Comparison of ENCODE assay signal across 23 cellular contexts in genomic region chr3:46401579-46401978, GRCh38. TPM values are rescaled to one million over a fixed set of nuclear protein-coding genes. Genes with fewer than 3 reads are reported as not detected.
A peak's percentile ranks its signal among the peaks of the same experiment; 100 is the strongest.
DNase-seq lines count a peak whose midpoint lies in the region; ATAC-seq, FAIRE-seq and TF ChIP-seq lines count a peak whose summit lies in the region.
"Had no signal": no experiment of that assay in that cellular context is flagged by ENCODE, and none has a peak within 500 bp of the region (broad histone marks: within the 10 kb centered on the region; RNA-seq: fewer than 3 reads in every experiment).

No MANE protein-coding gene starts in this region.

- H3K9me3 ChIP-seq in H1 (ENCODE audit: insufficient read depth in 2 of 2, low read depth in 1 of 2, low read length in 1 of 2) = no peaks in the 10 kb centered on the region
- H3K9me3 ChIP-seq: A549, Caco-2 had no signal

- 0 out of 7 replicates have a peak, but pooled peaks cover 0 to 2% (median 0%) of the 10 kb centered on the region in 4 experiments for H3K4me1 ChIP-seq in H1 (replicated peaks in 1 of 4; ENCODE audit: control insufficient read depth in 3 of 4, insufficient read depth in 4 of 4, low read length in 3 of 4)
- H3K4me1 ChIP-seq: A549 had no signal

- no peak overlapping the region for H3K18ac ChIP-seq in H1 (ENCODE audit: extremely low read depth, low read length)

- TF ChIP-seq RAD21 in H1 (IDR thresholded peaks at IDR 0.05 in 1 of 2, conservative IDR thresholded peaks at IDR 0.05 in 1 of 2; ENCODE audit: low read depth in 2 of 2, low read length in 2 of 2) = no peak

- H2AK5ac ChIP-seq in H1 (ENCODE audit: low read depth, low read length) = no peak overlapping the region

- no peak for TF ChIP-seq POLR2A in H1 (IDR thresholded peaks at IDR 0.05; ENCODE audit: control extremely low read depth in 1 of 2, low read depth in 2 of 2, low read length in 2 of 2)

- no peak overlapping the region for H3K4me3 ChIP-seq in H1 (ENCODE audit: extremely low read depth in 1 of 4, insufficient read depth in 2 of 4, low read depth in 3 of 4, low read length in 4 of 4)
- H3K4me3 ChIP-seq: A549; BLaER1 treated with 17β-estradiol and CSF1 and Interleukin-3, amounts not matched to agents 10 nM and 100 nM had no signal

- no peaks in the 10 kb centered on the region for H3K36me3 Mint-ChIP-seq in natural killer cell treated with Interleukin-12 subunit alpha and Interleukin-12 subunit beta and Interleukin-15 and Interleukin-18, amount 100 ng/mL, for 72 hours
- H3K36me3 Mint-ChIP-seq in natural killer cell = no peaks in the 10 kb centered on the region
- H3K36me3 Mint-ChIP-seq: CD8-positive, alpha-beta T cell had no signal

- H2AFZ ChIP-seq in H1 (ENCODE audit: low read length) = no peak overlapping the region

- no peak overlapping the region for H2BK15ac ChIP-seq in H1 (ENCODE audit: low read length)

- no peaks in the 10 kb centered on the region for H3K79me1 ChIP-seq in H1 (ENCODE audit: low read depth, low read length)

- no peaks in the 10 kb centered on the region for H3K36me3 ChIP-seq in H1 (ENCODE audit: control insufficient read depth in 2 of 4, insufficient read depth in 4 of 4, low read length in 3 of 4)
- H3K36me3 ChIP-seq: BLaER1 treated with 17β-estradiol and CSF1 and Interleukin-3, amounts not matched to agents 10 nM and 100 nM had no signal

- H3K4me2 ChIP-seq in H1 (ENCODE audit: insufficient read depth in 1 of 2, low read depth in 2 of 2, low read length in 2 of 2) = no peak overlapping the region
- H3K4me2 ChIP-seq: A549 had no signal

- peaks cover 6 to 8% of the 10 kb centered on the region in 2 donors for H3K4me1 Mint-ChIP-seq in natural killer cell treated with Interleukin-12 subunit alpha and Interleukin-12 subunit beta and Interleukin-15 and Interleukin-18, amount 100 ng/mL, for 72 hours (ENCODE audit: low read depth in 2 of 2)
- H3K4me1 Mint-ChIP-seq in natural killer cell = peaks cover 5 to 10% of the 10 kb centered on the region in 2 donors

- no peaks in the 10 kb centered on the region for H3K27me3 ChIP-seq in H1 (replicated peaks in 1 of 4; ENCODE audit: control insufficient read depth in 3 of 4, extremely low read depth in 1 of 4, insufficient read depth in 3 of 4, low read length in 3 of 4)
- H3K27me3 ChIP-seq: BLaER1 treated with 17β-estradiol and CSF1 and Interleukin-3, amounts not matched to agents 10 nM and 100 nM had no signal

- H4K8ac ChIP-seq in H1 (ENCODE audit: extremely low read depth, insufficient read depth, low read length) = peak overlapping the region; percentile 3; the same call in 1 of the 2 replicates

- H2BK5ac ChIP-seq in H1 (ENCODE audit: low read depth, low read length) = no peak overlapping the region

- peaks cover 0 to 3% of the 10 kb centered on the region in 2 donors for H3K27me3 Mint-ChIP-seq in natural killer cell treated with Interleukin-12 subunit alpha and Interleukin-12 subunit beta and Interleukin-15 and Interleukin-18, amount 100 ng/mL, for 72 hours
- no peaks in the 10 kb centered on the region for H3K27me3 Mint-ChIP-seq in natural killer cell (ENCODE audit: low read depth in 2 of 2)
- H3K27me3 Mint-ChIP-seq: B cell; CD4-positive, alpha-beta T cell had no signal

- CTCF ChIA-PET in H1 (lab: Charles Lee; ENCODE audit: partially characterized antibody) = interaction anchor here (0.6 to 3.8 kb wide), 3 partner anchors 9 to 494 kb away, joined by 3 to 16 read pairs (median 8); no protein-coding TSS in a partner anchor

- H3K23ac ChIP-seq in H1 (ENCODE audit: insufficient read length) = no peak overlapping the region

- H4K5ac ChIP-seq in H1 (ENCODE audit: insufficient read length, low read depth, low read length) = no peak overlapping the region

- no peak overlapping the region for H2BK20ac ChIP-seq in H1 (ENCODE audit: low read length)

- no peaks in the 10 kb centered on the region for H3K79me2 ChIP-seq in H1 (ENCODE audit: control insufficient read depth in 1 of 2, insufficient read depth in 2 of 2, low read length in 2 of 2)

- no peak overlapping the region for H3K56ac ChIP-seq in H1 (replicated peaks; ENCODE audit: insufficient read length, low read depth, low read length)

- intact Hi-C loops in natural killer cell (cut with micrococcal nuclease) = no loop called here

- H3K23me2 ChIP-seq in H1 (ENCODE audit: low read depth, low read length) = no peaks in the 10 kb centered on the region

- H3K27ac ChIP-seq in H1 (ENCODE audit: low read depth, low read length) = no peak overlapping the region
- H3K27ac ChIP-seq: 22Rv1; A549; BLaER1 treated with 17β-estradiol and CSF1 and Interleukin-3, amounts not matched to agents 10 nM and 100 nM; C4-2B had no signal

- POLR2A ChIA-PET in H1 (lab: Charles Lee; ENCODE audit: partially characterized antibody) = no interaction called here

- no peak overlapping the region for H4K91ac ChIP-seq in H1 (replicated peaks; ENCODE audit: insufficient read length, low read length)

- no peak overlapping the region for H2BK120ac ChIP-seq in H1 (replicated peaks; ENCODE audit: low read depth, low read length)

- TF ChIP-seq CTCF in natural killer cell (IDR thresholded peaks at IDR 0.05) = no peak
- no peak for TF ChIP-seq CTCF in H1 (IDR thresholded peaks at IDR 0.05; ENCODE audit: control extremely low read depth in 1 of 3, insufficient read depth in 1 of 3, low read depth in 1 of 3, low read length in 3 of 3)

- H3K9me3 Mint-ChIP-seq in natural killer cell treated with Interleukin-12 subunit alpha and Interleukin-12 subunit beta and Interleukin-15 and Interleukin-18, amount 100 ng/mL, for 72 hours = no peaks in the 10 kb centered on the region
- no peaks in the 10 kb centered on the region for H3K9me3 Mint-ChIP-seq in natural killer cell
- H3K9me3 Mint-ChIP-seq: CD4-positive, alpha-beta T cell; CD8-positive, alpha-beta T cell had no signal

- no peak for FAIRE-seq in H1 (lab: Jason Lieb, UNC)
- FAIRE-seq: A549, D721Med, G401.6, GM12891, GM19239 had no signal

- no peak for ATAC-seq in natural killer cell treated with Interleukin-12 subunit alpha and Interleukin-12 subunit beta and Interleukin-15 and Interleukin-18, amount 100 ng/mL, for 72 hours
- no peak for ATAC-seq in natural killer cell
- ATAC-seq: A549; CD8-positive, alpha-beta T cell had no signal

- no peak overlapping the region for H3K4ac ChIP-seq in H1 (replicated peaks; ENCODE audit: insufficient read length, low read depth, low read length)

- H3K9ac ChIP-seq in H1 (replicated peaks in 1 of 4; ENCODE audit: extremely low read depth in 1 of 4, low read depth in 3 of 4, low read length in 3 of 4) = no peak overlapping the region
- H3K9ac ChIP-seq: BLaER1 treated with 17β-estradiol and CSF1 and Interleukin-3, amounts not matched to agents 10 nM and 100 nM had no signal

- WGBS in H1 (ENCODE audit: extremely low coverage in 1 of 2, insufficient coverage in 1 of 2, insufficient read length in 1 of 2, insufficient replicate concordance in 2 of 2, low coverage in 1 of 2, low lambda C conversion rate in 2 of 2, missing lambda C conversion rate in 1 of 2), 2 experiments = 94% methylated on average over 2 of the region's 2 CpGs; no CpG with 5 or more reads in 1 of the 2 experiments

- H4K20me1 ChIP-seq in H1 (replicated peaks in 1 of 2; ENCODE audit: control insufficient read depth in 1 of 2, insufficient read depth in 2 of 2, low read length in 2 of 2) = no peaks in the 10 kb centered on the region
- H4K20me1 ChIP-seq: BLaER1 treated with 17β-estradiol and CSF1 and Interleukin-3, amounts not matched to agents 10 nM and 100 nM had no signal

- no peak for TF ChIP-seq EP300 in H1 (IDR thresholded peaks at IDR 0.05; ENCODE audit: borderline replicate concordance in 1 of 2, low read depth in 2 of 2, low read length in 2 of 2)

- peak; percentile 38 for DNase-seq in natural killer cell treated with Interleukin-12 subunit alpha and Interleukin-12 subunit beta and Interleukin-15 and Interleukin-18, amount 100 ng/mL, for 72 hours (ENCODE audit: low spot score)
- no peak for DNase-seq in natural killer cell
- DNase-seq in H1 (ENCODE audit: low read depth in 1 of 2, low spot score in 2 of 2) = no peak
- no peak for DNase-seq in SHP77 (lab: John Stamatoyannopoulos, UW)
- no peak for DNase-seq in NCI-H2171 (lab: John Stamatoyannopoulos, UW)
- DNase-seq: AML-193; Caco-2; Calu3; CD4-positive, alpha-beta T cell; CD8-positive, alpha-beta T cell; DMS79 treated with DMSO at 0.1 percent for 48 hours; GF-D8 had no signal

- H2BK12ac ChIP-seq in H1 (ENCODE audit: low read depth, low read length) = no peak overlapping the region

- H3K14ac ChIP-seq in H1 (ENCODE audit: insufficient read length) = no peak overlapping the region

- H3K4me3 Mint-ChIP-seq in natural killer cell treated with Interleukin-12 subunit alpha and Interleukin-12 subunit beta and Interleukin-15 and Interleukin-18, amount 100 ng/mL, for 72 hours = no peak overlapping the region
- no peak overlapping the region for H3K4me3 Mint-ChIP-seq in natural killer cell
- H3K4me3 Mint-ChIP-seq: B cell; CD4-positive, alpha-beta T cell; CD8-positive, alpha-beta T cell had no signal

- no peak overlapping the region for H3K27ac Mint-ChIP-seq in natural killer cell treated with Interleukin-12 subunit alpha and Interleukin-12 subunit beta and Interleukin-15 and Interleukin-18, amount 100 ng/mL, for 72 hours
- no peak overlapping the region for H3K27ac Mint-ChIP-seq in natural killer cell
- H3K27ac Mint-ChIP-seq: B cell; CD4-positive, alpha-beta T cell; CD8-positive, alpha-beta T cell had no signal

RNA-seq across cellular contexts. Expression of gene CCRL2, which starts 5.5 kb away (rescaled TPM):
- total RNA-seq in natural killer cell treated with Interleukin-12 subunit alpha and Interleukin-12 subunit beta and Interleukin-15 and Interleukin-18, amount 100 ng/mL, for 72 hours = 1 to 10 TPM; 4.0 to 6.2 TPM
- 1 to 10 TPM; 3.0 to 4.6 (median 3.8) TPM for total RNA-seq in natural killer cell
- total RNA-seq in H1 (2021; fragmentation: NEBNext Ultra II Directional; extraction: Animal tissue kit (Norgen Biotek cat#: 25700)) = not detected in 2 replicates
- not detected in 2 replicates for polyA plus RNA-seq in H1 (2011; rRNA removed)
- polyA plus RNA-seq in H1 (2011; cell fraction: cytosol; rRNA removed) = not detected
- polyA plus RNA-seq in H1 (2011; cell fraction: nucleus; rRNA removed) = not detected
- not detected in 4 replicates for polyA plus RNA-seq in H1 (2012, experiment 1 of 2)
- polyA plus RNA-seq in H1 (2012, experiment 2 of 2) = not detected
- not detected for polyA plus RNA-seq in H1 (2013, experiment 1 of 2)
- polyA plus RNA-seq in H1 (2013, experiment 2 of 2) = not detected
- polyA minus RNA-seq in H1 (2011; rRNA and poly(A)+ RNA removed) = not detected in 2 replicates
- not detected for polyA minus RNA-seq in H1 (2011; cell fraction: cytosol; rRNA and poly(A)+ RNA removed)
- polyA minus RNA-seq in H1 (2011; cell fraction: nucleus; rRNA and poly(A)+ RNA removed) = not detected
- total RNA-seq: A172, Calu3 had no signal
- polyA plus RNA-seq: A549, BJ had no signal

RNA-seq across cellular contexts. Expression of gene CCR5, which starts 30.8 kb away (rescaled TPM):
- 10 to 100 TPM; 28.3 to 46.2 TPM for total RNA-seq in natural killer cell treated with Interleukin-12 subunit alpha and Interleukin-12 subunit beta and Interleukin-15 and Interleukin-18, amount 100 ng/mL, for 72 hours
- 1 to 10 TPM in 2 of 3 donors, under 1 TPM in 1; 0.59 to 7.6 (median 1.0) TPM for total RNA-seq in natural killer cell
- not detected in 2 replicates for total RNA-seq in H1 (2021; fragmentation: NEBNext Ultra II Directional; extraction: Animal tissue kit (Norgen Biotek cat#: 25700))
- polyA plus RNA-seq in H1 (2011; rRNA removed) = not detected in 2 replicates
- not detected for polyA plus RNA-seq in H1 (2011; cell fraction: cytosol; rRNA removed)
- polyA plus RNA-seq in H1 (2011; cell fraction: nucleus; rRNA removed) = not detected
- polyA plus RNA-seq in H1 (2012, experiment 1 of 2) = not detected in 4 replicates
- not detected for polyA plus RNA-seq in H1 (2012, experiment 2 of 2)
- polyA plus RNA-seq in H1 (2013, experiment 1 of 2) = not detected
- not detected for polyA plus RNA-seq in H1 (2013, experiment 2 of 2)
- not detected in 2 replicates for polyA minus RNA-seq in H1 (2011; rRNA and poly(A)+ RNA removed)
- polyA minus RNA-seq in H1 (2011; cell fraction: cytosol; rRNA and poly(A)+ RNA removed) = not detected
- polyA minus RNA-seq in H1 (2011; cell fraction: nucleus; rRNA and poly(A)+ RNA removed) = not detected
- total RNA-seq: A172, Caco-2, Calu3 had no signal
- polyA plus RNA-seq: A549, BJ had no signal

RNA-seq across cellular contexts. Expression of gene CCR2, which starts 47.7 kb away (rescaled TPM):
- 1 to 10 TPM in 1 of 2 donors, under 1 TPM in 1; 0.48 to 2.5 TPM for total RNA-seq in natural killer cell treated with Interleukin-12 subunit alpha and Interleukin-12 subunit beta and Interleukin-15 and Interleukin-18, amount 100 ng/mL, for 72 hours
- 1 to 10 TPM in 2 of 3 donors, under 1 TPM in 1; 0.21 to 9.8 (median 1.7) TPM for total RNA-seq in natural killer cell
- not detected in 2 replicates for total RNA-seq in H1 (2021; fragmentation: NEBNext Ultra II Directional; extraction: Animal tissue kit (Norgen Biotek cat#: 25700))
- not detected in 2 replicates for polyA plus RNA-seq in H1 (2011; rRNA removed)
- not detected for polyA plus RNA-seq in H1 (2011; cell fraction: cytosol; rRNA removed)
- polyA plus RNA-seq in H1 (2011; cell fraction: nucleus; rRNA removed) = not detected
- not detected in 4 replicates for polyA plus RNA-seq in H1 (2012, experiment 1 of 2)
- polyA plus RNA-seq in H1 (2012, experiment 2 of 2) = not detected
- not detected for polyA plus RNA-seq in H1 (2013, experiment 1 of 2)
- polyA plus RNA-seq in H1 (2013, experiment 2 of 2) = not detected
- polyA minus RNA-seq in H1 (2011; rRNA and poly(A)+ RNA removed) = not detected in 2 replicates
- polyA minus RNA-seq in H1 (2011; cell fraction: cytosol; rRNA and poly(A)+ RNA removed) = not detected
- not detected for polyA minus RNA-seq in H1 (2011; cell fraction: nucleus; rRNA and poly(A)+ RNA removed)
- total RNA-seq: A172, Caco-2, Calu3 had no signal
- polyA plus RNA-seq: A549, BJ had no signal
